Comparison of ENCODE assay signal across 6 cellular contexts in genomic region chr5:98541641-98542040, GRCh38.
"Had no signal": no experiment of that assay in that cellular context is flagged by ENCODE, and none has a peak within 500 bp of the region (broad histone marks: within the 10 kb centered on the region; RNA-seq: fewer than 3 reads in every experiment).

No MANE protein-coding gene starts in this region.

- H3K27ac ChIP-seq: HL-60 had no signal

- ATAC-seq: HepG2, K562 had no signal

- DNase-seq: IMR-90, KBM-7, KG1 had no signal

- H3K4me3 ChIP-seq: K562 had no signal
